Comparison of ENCODE assay signal across 13 cellular contexts in genomic region chr5:175516933-175517823, GRCh38. TPM values are rescaled to one million over a fixed set of nuclear protein-coding genes. Genes with fewer than 3 reads are reported as not detected.
A peak's percentile ranks its signal among the peaks of the same experiment; 100 is the strongest.
DNase-seq lines count a peak whose midpoint lies in the region; ATAC-seq and TF ChIP-seq lines count a peak whose summit lies in the region.
"Had no signal": no experiment of that assay in that cellular context is flagged by ENCODE, and none has a peak within 500 bp of the region (broad histone marks: within the 10 kb centered on the region; RNA-seq: fewer than 3 reads in every experiment).

No MANE protein-coding gene starts in this region.

- H3K27me3 Mint-ChIP-seq in CD4-positive, CD25-positive, alpha-beta regulatory T cell = no peaks in the 10 kb centered on the region
- H3K27me3 Mint-ChIP-seq in activated T-helper 1 cell treated with anti-CD3 and anti-CD28 coated beads, Interleukin-12 subunit alpha, Interleukin-12 subunit beta, Interleukin-2, Interleukin-4 antibody, amounts not matched to agents 30 ng/mL and 10 ng/mL and 1 ng/mL, durations not matched to agents 14 hours and 24 hours and 36 hours (ENCODE audit: insufficient read depth) = no peaks in the 10 kb centered on the region

- no peaks in the 10 kb centered on the region; the same call in 1 of the 2 replicates for H4K20me1 ChIP-seq in IMR-90 (ENCODE audit: insufficient read depth, low read length)

- peak; percentile 4 to 20 for ATAC-seq in CD4-positive, CD25-positive, alpha-beta regulatory T cell (ENCODE audit: low read depth in 2 of 2)
- ATAC-seq in IMR-90 (ENCODE audit: low read depth) (peak; percentile 28), foreskin keratinocyte (peak; percentile 8), GM19467 (IDR thresholded peaks at IDR 0.05; ENCODE audit: unreplicated experiment) (no peak), GM19324 (IDR thresholded peaks at IDR 0.05; ENCODE audit: low FRiP score, unreplicated experiment) (no peak), HG03159 (IDR thresholded peaks at IDR 0.05; ENCODE audit: unreplicated experiment) (no peak)
- ATAC-seq: mucosa of descending colon had no signal

- TF ChIP-seq POLR2A in IMR-90 (IDR thresholded peaks at IDR 0.05; ENCODE audit: low read depth, low read length) = no peak

- peak overlapping the region; percentile 28 to 66 (median 44) for H3K4me3 Mint-ChIP-seq in CD4-positive, CD25-positive, alpha-beta regulatory T cell
- peak overlapping the region; percentile 74 for H3K4me3 Mint-ChIP-seq in activated T-helper 1 cell treated with anti-CD3 and anti-CD28 coated beads, Interleukin-12 subunit alpha, Interleukin-12 subunit beta, Interleukin-2, Interleukin-4 antibody, amounts not matched to agents 30 ng/mL and 10 ng/mL and 1 ng/mL, durations not matched to agents 14 hours and 24 hours and 36 hours

- peaks cover 6 to 14% of the 10 kb centered on the region in 2 experiments; a peak in 2 of 4 replicates for H3K79me1 ChIP-seq in IMR-90 (ENCODE audit: low read depth in 1 of 2, low read length in 2 of 2)

- H2BK15ac ChIP-seq in IMR-90 (ENCODE audit: low read depth, low read length) = no peak overlapping the region

- H4K91ac ChIP-seq in IMR-90 (ENCODE audit: insufficient read depth, low read depth, low read length) = no peak overlapping the region

- peaks cover 28% of the 10 kb centered on the region for H3K4me1 ChIP-seq in CD4-positive, CD25-positive, alpha-beta regulatory T cell (ENCODE audit: control insufficient read depth, insufficient read depth, low read length, poor library complexity, severe bottlenecking)
- H3K4me1 ChIP-seq in IMR-90 (ENCODE audit: control insufficient read depth, insufficient read depth, low read length) = peaks cover 2% of the 10 kb centered on the region
- peaks cover 3% of the 10 kb centered on the region for H3K4me1 ChIP-seq in foreskin keratinocyte

- peak overlapping the region; percentile 64 for H3K4me3 ChIP-seq in CD4-positive, CD25-positive, alpha-beta regulatory T cell (ENCODE audit: low read depth, low read length)
- no peak overlapping the region for H3K4me3 ChIP-seq in IMR-90 (ENCODE audit: insufficient read depth, low read depth, low read length)
- H3K4me3 ChIP-seq: BLaER1, mucosa of descending colon had no signal

- H3K27ac ChIP-seq in CD4-positive, CD25-positive, alpha-beta regulatory T cell (ENCODE audit: insufficient read depth, low read length, poor library complexity, severe bottlenecking) = peak overlapping the region; percentile 48
- H3K27ac ChIP-seq in IMR-90 (ENCODE audit: insufficient read depth, low read length) = no peak overlapping the region
- H3K27ac ChIP-seq in foreskin keratinocyte = peak overlapping the region; percentile 59
- H3K27ac ChIP-seq: BLaER1 had no signal

- no peak overlapping the region for H4K8ac ChIP-seq in IMR-90 (ENCODE audit: low read depth in 2 of 2, low read length in 2 of 2)

- no peak overlapping the region for H3K9ac ChIP-seq in IMR-90 (ENCODE audit: low read depth, low read length)
- H3K9ac ChIP-seq: BLaER1 had no signal

- H3K23ac ChIP-seq in IMR-90 (ENCODE audit: low read depth, low read length) = no peak overlapping the region

- intact Hi-C loops in IMR-90 (cut with micrococcal nuclease) = no loop called here
- intact Hi-C loops in activated T-helper 1 cell treated with anti-CD3 and anti-CD28 coated beads, Interleukin-12 subunit alpha, Interleukin-12 subunit beta, Interleukin-2, Interleukin-4 antibody, amounts not matched to agents 30 ng/mL and 10 ng/mL and 1 ng/mL, durations not matched to agents 14 hours and 24 hours and 36 hours (cut with micrococcal nuclease) = loop anchor here (1.0 to 5.0 kb wide), 4 partner anchors 10 to 1025 kb away; no protein-coding TSS in a partner anchor

- H3K4me2 ChIP-seq in IMR-90 (ENCODE audit: low read depth, low read length) = peak overlapping the region; percentile 5; the same call in 1 of the 2 replicates
- H3K4me2 ChIP-seq: BLaER1 had no signal

- H3K36me3 ChIP-seq in CD4-positive, CD25-positive, alpha-beta regulatory T cell (ENCODE audit: control insufficient read depth, insufficient read depth, low read length) = peaks cover 52% of the 10 kb centered on the region
- H3K36me3 ChIP-seq in IMR-90 (ENCODE audit: control insufficient read depth, insufficient read depth, low read length) = peaks cover 47% of the 10 kb centered on the region

- peaks cover 4 to 7% of the 10 kb centered on the region in 2 experiments for H3K9me3 ChIP-seq in CD4-positive, CD25-positive, alpha-beta regulatory T cell (ENCODE audit: control insufficient read depth in 2 of 2, low read length in 2 of 2)
- no peaks in the 10 kb centered on the region for H3K9me3 ChIP-seq in IMR-90 (ENCODE audit: control insufficient read depth, insufficient read depth, low read length)
- H3K9me3 ChIP-seq: mucosa of descending colon had no signal

- H3K27me3 ChIP-seq in CD4-positive, CD25-positive, alpha-beta regulatory T cell (ENCODE audit: control insufficient read depth, insufficient read depth, low read length) = no peaks in the 10 kb centered on the region
- H3K27me3 ChIP-seq in IMR-90 (ENCODE audit: control insufficient read depth, insufficient read depth, low read length) (no peaks in the 10 kb centered on the region), foreskin keratinocyte (no peaks in the 10 kb centered on the region)
- H3K27me3 ChIP-seq: BLaER1 had no signal

- 100% methylated on average over 1 of the region's 10 CpGs; no CpG with 5 or more reads in 1 of the 2 experiments for WGBS in IMR-90 (ENCODE audit: extremely low coverage in 2 of 2, insufficient read length in 1 of 2), 2 experiments

- peaks cover 11% of the 10 kb centered on the region; the same call in 1 of the 2 replicates for H3K9me1 ChIP-seq in IMR-90 (ENCODE audit: insufficient read depth, low read length)

- peak overlapping the region; percentile 86 to 95 (median 90) for H3K27ac Mint-ChIP-seq in CD4-positive, CD25-positive, alpha-beta regulatory T cell
- H3K27ac Mint-ChIP-seq in activated T-helper 1 cell treated with anti-CD3 and anti-CD28 coated beads, Interleukin-12 subunit alpha, Interleukin-12 subunit beta, Interleukin-2, Interleukin-4 antibody, amounts not matched to agents 30 ng/mL and 10 ng/mL and 1 ng/mL, durations not matched to agents 14 hours and 24 hours and 36 hours = peak overlapping the region; percentile 99

- no peak overlapping the region for H2AFZ ChIP-seq in IMR-90 (replicated peaks; ENCODE audit: low read length, poor library complexity)

- peaks cover 62% of the 10 kb centered on the region for H3K36me3 Mint-ChIP-seq in CD4-positive, CD25-positive, alpha-beta regulatory T cell
- peaks cover 82% of the 10 kb centered on the region for H3K36me3 Mint-ChIP-seq in activated T-helper 1 cell treated with anti-CD3 and anti-CD28 coated beads, Interleukin-12 subunit alpha, Interleukin-12 subunit beta, Interleukin-2, Interleukin-4 antibody, amounts not matched to agents 30 ng/mL and 10 ng/mL and 1 ng/mL, durations not matched to agents 14 hours and 24 hours and 36 hours (ENCODE audit: low read depth)

- H2AK9ac ChIP-seq in IMR-90 (replicated peaks; ENCODE audit: low read depth, low read length, poor library complexity) = peak overlapping the region; percentile 21

- H3K4ac ChIP-seq in IMR-90 (ENCODE audit: low read depth, low read length) = no peak overlapping the region

- no peak overlapping the region for H3K18ac ChIP-seq in IMR-90 (ENCODE audit: low read depth, low read length)

- no peak overlapping the region for H3K56ac ChIP-seq in IMR-90 (ENCODE audit: extremely low read depth, insufficient read depth, low read length)

- peaks cover 33 to 60% (median 50%) of the 10 kb centered on the region in 4 donors for H3K4me1 Mint-ChIP-seq in CD4-positive, CD25-positive, alpha-beta regulatory T cell
- H3K4me1 Mint-ChIP-seq in activated T-helper 1 cell treated with anti-CD3 and anti-CD28 coated beads, Interleukin-12 subunit alpha, Interleukin-12 subunit beta, Interleukin-2, Interleukin-4 antibody, amounts not matched to agents 30 ng/mL and 10 ng/mL and 1 ng/mL, durations not matched to agents 14 hours and 24 hours and 36 hours (ENCODE audit: low read depth) = peaks cover 84% of the 10 kb centered on the region

- dilution Hi-C loops in IMR-90 (cut with HindIII; ENCODE audit: low sequenced_read_pairs, unreplicated experiment) = no loop called here

- no peak for TF ChIP-seq RAD21 in IMR-90 (IDR thresholded peaks at IDR 0.05; ENCODE audit: low read length)

- CTCF ChIA-PET in IMR-90 (lab: Yijun Ruan, JAX) = interaction anchor here (0.5 kb wide), 1 partner anchor 1128 kb away, joined by 3 read pairs; no protein-coding TSS in a partner anchor

- H3K14ac ChIP-seq in IMR-90 (replicated peaks; ENCODE audit: low read depth, low read length) = no peak overlapping the region

- DNase-seq in CD4-positive, CD25-positive, alpha-beta regulatory T cell = no peak
- DNase-seq in IMR-90 (no peak), foreskin keratinocyte (no peak)
- no peak for DNase-seq in activated T-helper 1 cell treated with anti-CD3 and anti-CD28 coated beads, Interleukin-12 subunit alpha, Interleukin-12 subunit beta, Interleukin-2, Interleukin-4 antibody, amounts not matched to agents 30 ng/mL and 10 ng/mL and 1 ng/mL, durations not matched to agents 14 hours and 24 hours and 36 hours (ENCODE audit: low spot score)
- no peak for DNase-seq in central memory CD4-positive, alpha-beta T cell
- DNase-seq: H7, mucosa of descending colon, NCI-H187 treated with DMSO at 0.1 percent for 48 hours, NCI-H69 had no signal

- POLR2A ChIA-PET in IMR-90 (lab: Charles Lee; ENCODE audit: unreplicated experiment) = no interaction called here

- H2AK5ac ChIP-seq in IMR-90 (ENCODE audit: low read depth, low read length) = peak overlapping the region; percentile 61

- no peak overlapping the region for H2BK120ac ChIP-seq in IMR-90 (ENCODE audit: low read depth, low read length)

- no peak overlapping the region for H2BK20ac ChIP-seq in IMR-90 (ENCODE audit: low read depth, low read length)

- peaks cover 2 to 7% (median 6%) of the 10 kb centered on the region in 7 donors for H3K9me3 Mint-ChIP-seq in CD4-positive, CD25-positive, alpha-beta regulatory T cell
- peaks cover 14% of the 10 kb centered on the region for H3K9me3 Mint-ChIP-seq in activated T-helper 1 cell treated with anti-CD3 and anti-CD28 coated beads, Interleukin-12 subunit alpha, Interleukin-12 subunit beta, Interleukin-2, Interleukin-4 antibody, amounts not matched to agents 30 ng/mL and 10 ng/mL and 1 ng/mL, durations not matched to agents 14 hours and 24 hours and 36 hours

- H4K5ac ChIP-seq in IMR-90 (ENCODE audit: low read depth, low read length) = no peak overlapping the region

- no TSS peak for BruUV-seq in IMR-90 (replicated peaks; lab: Mats Ljungman, UMichigan)

- no peak for TF ChIP-seq CTCF in IMR-90 (conservative IDR thresholded peaks at IDR 0.05; ENCODE audit: low read depth, low read length)
- TF ChIP-seq CTCF in foreskin keratinocyte (conservative IDR thresholded peaks at IDR 0.05) = no peak

- in situ Hi-C loops in IMR-90 (cut with MboI; ENCODE audit: low sequenced_read_pairs) = no loop called here

- H2BK5ac ChIP-seq in IMR-90 (ENCODE audit: low read depth, low read length, poor library complexity, severe bottlenecking) = peak overlapping the region; percentile 2

RNA-seq across cellular contexts. Expression of gene SFXN1, which starts 38.8 kb away (rescaled TPM):
- 82.3 TPM for total RNA-seq in CD4-positive, CD25-positive, alpha-beta regulatory T cell
- 10 to 100 TPM; 63.5 to 83.8 (median 76.0) TPM for polyA plus RNA-seq in CD4-positive, CD25-positive, alpha-beta regulatory T cell
- total RNA-seq in IMR-90 (2012; rRNA removed) (342 and 410 TPM in 2 replicates), foreskin keratinocyte (93.0 and 94.2 TPM in 2 replicates)
- polyA plus RNA-seq in IMR-90 (2012; rRNA removed) (105 and 131 TPM in 2 replicates), foreskin keratinocyte (25.9 and 26.2 TPM in 2 replicates)
- polyA plus RNA-seq in IMR-90 (2012; cell fraction: cytosol; rRNA removed) = 50.0 and 69.0 TPM in 2 replicates
- 45.0 and 91.6 TPM in 2 replicates for polyA plus RNA-seq in IMR-90 (2012; cell fraction: nucleus; rRNA removed; ENCODE audit: low replicate concordance)
- total RNA-seq in activated T-helper 1 cell treated with anti-CD3 and anti-CD28 coated beads, Interleukin-12 subunit alpha, Interleukin-12 subunit beta, Interleukin-2, Interleukin-4 antibody, amounts not matched to agents 30 ng/mL and 10 ng/mL and 1 ng/mL, durations not matched to agents 14 hours and 24 hours and 36 hours = 394 and 397 TPM in 2 replicates

Comparison
In these comparisons a context has a peak if more than half of its experiments do, and no peak if none do; other contexts are left out.
1. ATAC-seq: peak in CD4-positive, CD25-positive, alpha-beta regulatory T cell (2 of 2), IMR-90 (single experiment) and foreskin keratinocyte (single experiment); none in GM19467 (single experiment), GM19324 (single experiment) and HG03159 (single experiment).